Comparison of ENCODE assay signal across 39 cellular contexts in genomic region chr17:33028061-33028460, GRCh38. TPM values are rescaled to one million over a fixed set of nuclear protein-coding genes. Genes with fewer than 3 reads are reported as not detected.
"Had no signal": no experiment of that assay in that cellular context is flagged by ENCODE, and none has a peak within 500 bp of the region (broad histone marks: within the 10 kb centered on the region; RNA-seq: fewer than 3 reads in every experiment).

No MANE protein-coding gene starts in this region.

- ATAC-seq: activated naive CD4-positive, alpha-beta T cell treated with anti-CD3 and anti-CD28 coated beads, Interleukin-2, amount 50 U/mL, for 72 hours; activated naive CD8-positive, alpha-beta T cell treated with anti-CD3 and anti-CD28 coated beads, Interleukin-2, amount 50 U/mL, for 24 hours; activated T-cell treated with anti-CD3 and anti-CD28 coated beads, Interleukin-2, amount 50 U/mL, for 4 hours; activated T-cell treated with anti-CD3 and anti-CD28 coated beads, Interleukin-2, amount 50 U/mL, for 72 hours; activated T-helper 17 cell treated with anti-CD3 and anti-CD28 coated beads, Interleukin-2, amount 50 U/mL, for 72 hours; body of pancreas had no signal

- H3K36me3 ChIP-seq: adrenal gland, ascending aorta, brain microvascular endothelial cell, breast epithelium, cardiac muscle cell had no signal

- H3K27me3 ChIP-seq: ascending aorta, body of pancreas, brain microvascular endothelial cell, breast epithelium had no signal

- H3K4me3 ChIP-seq: adrenal gland, ascending aorta, body of pancreas, breast epithelium, cardiac muscle cell had no signal

- H3K9me3 ChIP-seq: adrenal gland, ascending aorta, body of pancreas, breast epithelium had no signal

- H3K27ac ChIP-seq: adrenal gland, ascending aorta, body of pancreas, brain microvascular endothelial cell, breast epithelium, cardiac muscle cell had no signal

- H3K4me1 ChIP-seq: adrenal gland, ascending aorta, body of pancreas, breast epithelium had no signal

- DNase-seq: activated effector memory CD4-positive, alpha-beta T cell treated with anti-CD3 and anti-CD28 coated beads, Interleukin-2, amount 50 U/mL, for 16 hours; activated effector memory CD4-positive, alpha-beta T cell treated with Interleukin-2 at 50 U/mL for 16 hours; activated gamma-delta T cell; activated gamma-delta T cell treated with Interleukin-2 at 50 U/mL for 16 hours; activated naive CD4-positive, alpha-beta T cell; activated naive CD4-positive, alpha-beta T cell treated with anti-CD3 and anti-CD28 coated beads for 36 hours; activated naive CD4-positive, alpha-beta T cell treated with anti-CD3 and anti-CD28 coated beads, Interleukin-2, amount 10 ng/mL, durations not matched to agents 7 days and 5 days; activated naive CD4-positive, alpha-beta T cell treated with anti-CD3 and anti-CD28 coated beads, Interleukin-2, amount 50 U/mL, for 16 hours; activated naive CD4-positive, alpha-beta T cell treated with Interleukin-2 at 50 U/mL for 16 hours; activated naive CD8-positive, alpha-beta T cell treated with anti-CD3 and anti-CD28 coated beads for 36 hours; activated naive CD8-positive, alpha-beta T cell treated with anti-CD3 and anti-CD28 coated beads, Interleukin-2, amount 10 ng/mL, durations not matched to agents 7 days and 5 days; activated naive CD8-positive, alpha-beta T cell treated with anti-CD3 and anti-CD28 coated beads, Interleukin-2, amount 50 U/mL, for 24 hours; activated T-cell treated with anti-CD3 and anti-CD28 coated beads, Interleukin-2, amount 50 U/mL, for 1 hour; activated T-cell treated with anti-CD3 and anti-CD28 coated beads, Interleukin-2, amount 50 U/mL, for 24 hours; activated T-cell treated with anti-CD3 and anti-CD28 coated beads, Interleukin-2, amount 50 U/mL, for 4 hours; activated T-cell treated with anti-CD3 and anti-CD28 coated beads, Interleukin-2, amount 50 U/mL, for 48 hours; activated T-cell treated with anti-CD3 and anti-CD28 coated beads, Interleukin-2, amount 50 U/mL, for 72 hours; amniotic stem cell; amygdala; anterior cingulate cortex; aorta; body of pancreas; brain microvascular endothelial cell; caudate nucleus; central memory CD4-positive, alpha-beta T cell; cerebellar nuclear complex had no signal

RNA-seq across cellular contexts. Expression of gene SPACA3, which starts 36.4 kb away (rescaled TPM):
- total RNA-seq: activated naive CD4-positive, alpha-beta T cell treated with anti-CD3 and anti-CD28 coated beads for 36 hours; activated naive CD4-positive, alpha-beta T cell treated with anti-CD3 and anti-CD28 coated beads, Interleukin-2, amount 50 U/mL, for 72 hours; activated naive CD8-positive, alpha-beta T cell treated with anti-CD3 and anti-CD28 coated beads for 36 hours; activated naive CD8-positive, alpha-beta T cell treated with anti-CD3 and anti-CD28 coated beads, Interleukin-2, amount 10 ng/mL, durations not matched to agents 7 days and 5 days; activated T-cell treated with anti-CD3 and anti-CD28 coated beads, Interleukin-2, amount 50 U/mL, for 4 hours; activated T-cell treated with anti-CD3 and anti-CD28 coated beads, Interleukin-2, amount 50 U/mL, for 72 hours; activated T-helper 1 cell treated with anti-CD3 and anti-CD28 coated beads, Interleukin-12 subunit alpha, Interleukin-12 subunit beta, Interleukin-2, Interleukin-4 antibody, amounts not matched to agents 30 ng/mL and 10 ng/mL and 1 ng/mL, durations not matched to agents 14 hours and 24 hours and 36 hours; activated T-helper 2 cell treated with anti-CD3 and anti-CD28 coated beads, Interferon-gamma antibody, Interleukin-2, Interleukin-4, amounts not matched to agents 10 μg/mL and 5 μg/mL and 100 μg/mL, durations not matched to agents 14 hours and 24 hours and 36 hours; adrenal gland; aorta; ascending aorta; astrocyte; breast epithelium; bronchial epithelial cell; cardiac muscle cell; cardiac septum; cerebellum; chondrocyte had no signal
